1 cellular context compared by ENCODE assay signal in the genomic region with DNA sequence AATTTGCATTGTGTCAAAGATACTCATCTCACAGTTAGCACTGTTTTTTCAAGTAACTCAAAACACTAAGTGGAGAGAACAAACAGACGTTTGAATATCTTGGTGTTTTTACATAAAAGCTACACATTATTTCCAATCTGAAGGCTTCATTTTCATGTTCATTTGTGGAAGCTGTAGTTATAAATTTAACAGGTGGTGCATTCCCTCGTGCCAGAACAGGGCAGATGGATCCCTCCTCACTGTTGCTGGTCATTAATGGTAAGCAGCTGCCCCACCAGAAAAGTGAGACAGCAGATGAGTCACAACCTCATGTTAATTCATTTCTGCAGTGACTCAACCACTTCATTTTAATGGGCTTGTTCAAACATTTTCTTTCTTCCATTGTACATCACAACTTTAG.
TF ChIP-seq lines count a peak whose summit lies in the region.

No MANE protein-coding gene starts in this region.

TF ChIP-seq in SK-N-SH, 30 proteins besides CTCF, POLR2A, EP300 and RAD21 (continued from another document):
- TF ChIP-seq, protein P1, sequence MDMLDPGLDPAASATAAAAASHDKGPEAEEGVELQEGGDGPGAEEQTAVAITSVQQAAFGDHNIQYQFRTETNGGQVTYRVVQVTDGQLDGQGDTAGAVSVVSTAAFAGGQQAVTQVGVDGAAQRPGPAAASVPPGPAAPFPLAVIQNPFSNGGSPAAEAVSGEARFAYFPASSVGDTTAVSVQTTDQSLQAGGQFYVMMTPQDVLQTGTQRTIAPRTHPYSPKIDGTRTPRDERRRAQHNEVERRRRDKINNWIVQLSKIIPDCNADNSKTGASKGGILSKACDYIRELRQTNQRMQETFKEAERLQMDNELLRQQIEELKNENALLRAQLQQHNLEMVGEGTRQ (IDR thresholded peaks at IDR 0.05; ENCODE audit: borderline replicate concordance, low read depth, low read length), result no peak
- TF ChIP-seq ELF1 (IDR thresholded peaks at IDR 0.05) (no peak), TCF12 (IDR thresholded peaks at IDR 0.05) (peak; percentile 97), FOXJ3 (CRISPR knock-in tag; IDR thresholded peaks at IDR 0.05) (no peak), FOSL2 (IDR thresholded peaks at IDR 0.05; ENCODE audit: borderline replicate concordance, low read depth) (peak; percentile 93), JUND (IDR thresholded peaks at IDR 0.05) (peak; percentile 85), SIN3A (IDR thresholded peaks at IDR 0.05; ENCODE audit: borderline replicate concordance, low read depth, low read length) (no peak)
- TF ChIP-seq, protein P2, sequence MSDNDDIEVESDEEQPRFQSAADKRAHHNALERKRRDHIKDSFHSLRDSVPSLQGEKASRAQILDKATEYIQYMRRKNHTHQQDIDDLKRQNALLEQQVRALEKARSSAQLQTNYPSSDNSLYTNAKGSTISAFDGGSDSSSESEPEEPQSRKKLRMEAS (IDR thresholded peaks at IDR 0.05; ENCODE audit: low read depth), result peak; percentile 68
- TF ChIP-seq, protein P3, sequence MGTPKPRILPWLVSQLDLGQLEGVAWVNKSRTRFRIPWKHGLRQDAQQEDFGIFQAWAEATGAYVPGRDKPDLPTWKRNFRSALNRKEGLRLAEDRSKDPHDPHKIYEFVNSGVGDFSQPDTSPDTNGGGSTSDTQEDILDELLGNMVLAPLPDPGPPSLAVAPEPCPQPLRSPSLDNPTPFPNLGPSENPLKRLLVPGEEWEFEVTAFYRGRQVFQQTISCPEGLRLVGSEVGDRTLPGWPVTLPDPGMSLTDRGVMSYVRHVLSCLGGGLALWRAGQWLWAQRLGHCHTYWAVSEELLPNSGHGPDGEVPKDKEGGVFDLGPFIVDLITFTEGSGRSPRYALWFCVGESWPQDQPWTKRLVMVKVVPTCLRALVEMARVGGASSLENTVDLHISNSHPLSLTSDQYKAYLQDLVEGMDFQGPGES (IDR thresholded peaks at IDR 0.05; ENCODE audit: low read depth, low read length), result no peak
